Comparison of ENCODE assay signal across 1 cellular context in the genomic region with DNA sequence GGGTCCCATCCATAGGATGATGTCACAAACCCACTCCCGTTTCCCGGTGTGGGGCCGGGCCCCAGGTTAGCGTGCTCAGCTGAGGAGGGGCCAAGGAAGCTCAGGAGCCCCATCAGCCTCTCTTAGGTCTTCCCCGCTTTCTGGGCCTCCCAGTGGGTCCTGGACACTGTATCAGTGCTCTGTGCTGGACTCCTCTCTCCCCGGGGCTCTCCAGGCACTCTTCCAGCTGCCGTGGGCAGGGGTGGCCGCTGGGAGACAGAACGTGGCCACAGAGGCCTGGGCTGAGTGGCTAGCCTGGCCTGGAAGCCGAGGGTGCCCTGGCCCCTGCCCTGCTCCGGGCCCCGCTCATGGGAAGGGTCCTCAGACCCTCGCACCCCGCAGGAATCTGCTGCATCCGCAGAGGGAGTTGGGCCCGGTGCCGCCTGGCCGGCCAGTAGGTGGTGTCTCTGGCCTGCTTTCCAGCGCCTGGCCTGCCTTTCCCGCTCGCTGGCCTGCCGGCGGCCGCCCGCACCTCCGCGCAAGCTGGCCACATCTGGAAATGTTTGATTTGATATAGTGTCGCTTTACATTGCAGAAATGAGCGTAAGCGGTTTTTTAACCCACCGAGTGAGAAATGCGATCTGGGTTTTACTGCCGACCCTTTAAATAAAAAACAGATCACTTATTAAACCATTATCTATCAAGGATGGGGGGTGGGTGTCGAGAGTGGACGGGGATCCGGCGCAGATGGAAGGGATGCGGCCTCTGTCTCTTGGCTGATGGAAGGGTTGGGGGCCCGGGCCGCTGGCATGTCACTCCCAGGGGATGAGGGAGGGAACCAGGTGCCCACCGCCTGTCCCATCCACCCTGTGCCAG.
TF ChIP-seq lines count a peak whose summit lies in the region.

No MANE protein-coding gene starts in this region.

TF ChIP-seq in WTC11, 78 proteins besides CTCF, POLR2A, EP300 and RAD21 (continued from another document):
- TF ChIP-seq, protein P1, sequence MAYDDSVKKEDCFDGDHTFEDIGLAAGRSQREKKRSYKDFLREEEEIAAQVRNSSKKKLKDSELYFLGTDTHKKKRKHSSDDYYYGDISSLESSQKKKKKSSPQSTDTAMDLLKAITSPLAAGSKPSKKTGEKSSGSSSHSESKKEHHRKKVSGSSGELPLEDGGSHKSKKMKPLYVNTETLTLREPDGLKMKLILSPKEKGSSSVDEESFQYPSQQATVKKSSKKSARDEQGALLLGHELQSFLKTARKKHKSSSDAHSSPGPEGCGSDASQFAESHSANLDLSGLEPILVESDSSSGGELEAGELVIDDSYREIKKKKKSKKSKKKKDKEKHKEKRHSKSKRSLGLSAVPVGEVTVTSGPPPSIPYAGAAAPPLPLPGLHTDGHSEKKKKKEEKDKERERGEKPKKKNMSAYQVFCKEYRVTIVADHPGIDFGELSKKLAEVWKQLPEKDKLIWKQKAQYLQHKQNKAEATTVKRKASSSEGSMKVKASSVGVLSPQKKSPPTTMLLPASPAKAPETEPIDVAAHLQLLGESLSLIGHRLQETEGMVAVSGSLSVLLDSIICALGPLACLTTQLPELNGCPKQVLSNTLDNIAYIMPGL (CRISPR knock-in tag; IDR thresholded peaks at IDR 0.05): no peak
- TF ChIP-seq TCF7 (CRISPR knock-in tag; IDR thresholded peaks at IDR 0.05; ENCODE audit: low read depth) (no peak), EMX1 (CRISPR knock-in tag; IDR thresholded peaks at IDR 0.05) (no peak), ZNF263 (CRISPR knock-in tag; IDR thresholded peaks at IDR 0.05; ENCODE audit: low read depth) (no peak), ZNF138 (CRISPR knock-in tag; conservative IDR thresholded peaks at IDR 0.05) (no peak), NR1H2 (CRISPR knock-in tag; IDR thresholded peaks at IDR 0.05) (no peak), CREB1 (CRISPR knock-in tag; IDR thresholded peaks at IDR 0.05) (no peak)
- TF ChIP-seq, protein P2, sequence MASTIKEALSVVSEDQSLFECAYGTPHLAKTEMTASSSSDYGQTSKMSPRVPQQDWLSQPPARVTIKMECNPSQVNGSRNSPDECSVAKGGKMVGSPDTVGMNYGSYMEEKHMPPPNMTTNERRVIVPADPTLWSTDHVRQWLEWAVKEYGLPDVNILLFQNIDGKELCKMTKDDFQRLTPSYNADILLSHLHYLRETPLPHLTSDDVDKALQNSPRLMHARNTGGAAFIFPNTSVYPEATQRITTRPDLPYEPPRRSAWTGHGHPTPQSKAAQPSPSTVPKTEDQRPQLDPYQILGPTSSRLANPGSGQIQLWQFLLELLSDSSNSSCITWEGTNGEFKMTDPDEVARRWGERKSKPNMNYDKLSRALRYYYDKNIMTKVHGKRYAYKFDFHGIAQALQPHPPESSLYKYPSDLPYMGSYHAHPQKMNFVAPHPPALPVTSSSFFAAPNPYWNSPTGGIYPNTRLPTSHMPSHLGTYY (CRISPR knock-in tag; IDR thresholded peaks at IDR 0.05): no peak
TF ChIP-seq in WTC11: peak in this region for 0.
